Comparison of ENCODE assay signal across 1 cellular context in genomic region chr2:43218550-43219382, GRCh38.
TF ChIP-seq lines count a peak whose summit lies in the region.

No MANE protein-coding gene starts in this region.

TF ChIP-seq in HepG2, 621 proteins besides CTCF, POLR2A, EP300 and RAD21 (continued from another document and continues in another):
- TF ChIP-seq, protein P1, sequence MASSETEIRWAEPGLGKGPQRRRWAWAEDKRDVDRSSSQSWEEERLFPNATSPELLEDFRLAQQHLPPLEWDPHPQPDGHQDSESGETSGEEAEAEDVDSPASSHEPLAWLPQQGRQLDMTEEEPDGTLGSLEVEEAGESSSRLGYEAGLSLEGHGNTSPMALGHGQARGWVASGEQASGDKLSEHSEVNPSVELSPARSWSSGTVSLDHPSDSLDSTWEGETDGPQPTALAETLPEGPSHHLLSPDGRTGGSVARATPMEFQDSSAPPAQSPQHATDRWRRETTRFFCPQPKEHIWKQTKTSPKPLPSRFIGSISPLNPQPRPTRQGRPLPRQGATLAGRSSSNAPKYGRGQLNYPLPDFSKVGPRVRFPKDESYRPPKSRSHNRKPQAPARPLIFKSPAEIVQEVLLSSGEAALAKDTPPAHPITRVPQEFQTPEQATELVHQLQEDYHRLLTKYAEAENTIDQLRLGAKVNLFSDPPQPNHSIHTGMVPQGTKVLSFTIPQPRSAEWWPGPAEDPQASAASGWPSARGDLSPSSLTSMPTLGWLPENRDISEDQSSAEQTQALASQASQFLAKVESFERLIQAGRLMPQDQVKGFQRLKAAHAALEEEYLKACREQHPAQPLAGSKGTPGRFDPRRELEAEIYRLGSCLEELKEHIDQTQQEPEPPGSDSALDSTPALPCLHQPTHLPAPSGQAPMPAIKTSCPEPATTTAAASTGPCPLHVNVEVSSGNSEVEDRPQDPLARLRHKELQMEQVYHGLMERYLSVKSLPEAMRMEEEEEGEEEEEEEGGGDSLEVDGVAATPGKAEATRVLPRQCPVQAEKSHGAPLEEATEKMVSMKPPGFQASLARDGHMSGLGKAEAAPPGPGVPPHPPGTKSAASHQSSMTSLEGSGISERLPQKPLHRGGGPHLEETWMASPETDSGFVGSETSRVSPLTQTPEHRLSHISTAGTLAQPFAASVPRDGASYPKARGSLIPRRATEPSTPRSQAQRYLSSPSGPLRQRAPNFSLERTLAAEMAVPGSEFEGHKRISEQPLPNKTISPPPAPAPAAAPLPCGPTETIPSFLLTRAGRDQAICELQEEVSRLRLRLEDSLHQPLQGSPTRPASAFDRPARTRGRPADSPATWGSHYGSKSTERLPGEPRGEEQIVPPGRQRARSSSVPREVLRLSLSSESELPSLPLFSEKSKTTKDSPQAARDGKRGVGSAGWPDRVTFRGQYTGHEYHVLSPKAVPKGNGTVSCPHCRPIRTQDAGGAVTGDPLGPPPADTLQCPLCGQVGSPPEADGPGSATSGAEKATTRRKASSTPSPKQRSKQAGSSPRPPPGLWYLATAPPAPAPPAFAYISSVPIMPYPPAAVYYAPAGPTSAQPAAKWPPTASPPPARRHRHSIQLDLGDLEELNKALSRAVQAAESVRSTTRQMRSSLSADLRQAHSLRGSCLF (CRISPR knock-in tag; IDR thresholded peaks at IDR 0.05; ENCODE audit: borderline replicate concordance): no peak
- TF ChIP-seq MAZ (IDR thresholded peaks at IDR 0.05; ENCODE audit: borderline replicate concordance, low read depth, low read length) (no peak), MAZ (CRISPR knock-in tag; IDR thresholded peaks at IDR 0.05; ENCODE audit: low read depth) (no peak; the same call in 1 of the 2 replicates), ZNF260 (CRISPR knock-in tag; IDR thresholded peaks at IDR 0.05; ENCODE audit: borderline replicate concordance, low read depth) (no peak), PHF8 (CRISPR knock-in tag; IDR thresholded peaks at IDR 0.05) (0 out of 2 replicates have a peak, but pooled peaks have one; percentile 19), HDAC6 (IDR thresholded peaks at IDR 0.05; ENCODE audit: low read depth, low read length) (no peak), GTF2F1 (IDR thresholded peaks at IDR 0.05; ENCODE audit: low read length) (no peak), ISL2 (CRISPR knock-in tag; IDR thresholded peaks at IDR 0.05) (no peak), ZNF850 (CRISPR knock-in tag; conservative IDR thresholded peaks at IDR 0.05) (no peak), NFATC3 (CRISPR knock-in tag; IDR thresholded peaks at IDR 0.05) (no peak), MTA1 (CRISPR knock-in tag; IDR thresholded peaks at IDR 0.05; ENCODE audit: borderline replicate concordance) (no peak), ZNF572 (CRISPR knock-in tag; IDR thresholded peaks at IDR 0.05) (0 out of 2 replicates have a peak, but pooled peaks have one; percentile 20), FOXK2 (IDR thresholded peaks at IDR 0.05) (no peak), ZSCAN29 (CRISPR knock-in tag; conservative IDR thresholded peaks at IDR 0.05) (0 out of 2 replicates have a peak, but pooled peaks have one; percentile 6), CHD4 (IDR thresholded peaks at IDR 0.05; ENCODE audit: borderline replicate concordance, low read length) (no peak), HMGXB4 (CRISPR knock-in tag; IDR thresholded peaks at IDR 0.05; ENCODE audit: borderline replicate concordance in 1 of 2, low read depth in 1 of 2) (peak in 1 of 2 experiments; percentile 36; a peak in 1 of 4 replicates), GFI1 (CRISPR knock-in tag; IDR thresholded peaks at IDR 0.05; ENCODE audit: borderline replicate concordance) (no peak), ZNF138 (CRISPR knock-in tag; IDR thresholded peaks at IDR 0.05; ENCODE audit: low read depth) (no peak), ZSCAN30 (CRISPR knock-in tag; IDR thresholded peaks at IDR 0.05) (no peak), KMT2A (CRISPR knock-in tag; IDR thresholded peaks at IDR 0.05) (0 out of 2 replicates have a peak, but pooled peaks have one; percentile 9), ZNF782 (CRISPR knock-in tag; IDR thresholded peaks at IDR 0.05; ENCODE audit: borderline replicate concordance) (no peak), TARDBP (CRISPR knock-in tag; IDR thresholded peaks at IDR 0.05) (0 out of 2 replicates have a peak, but pooled peaks have one; percentile 44), DMAP1 (CRISPR knock-in tag; IDR thresholded peaks at IDR 0.05) (no peak), POLR2AphosphoS2 (IDR thresholded peaks at IDR 0.05; ENCODE audit: low read depth, low read length) (no peak), ZNF224 (CRISPR knock-in tag; IDR thresholded peaks at IDR 0.05) (0 out of 2 replicates have a peak, but pooled peaks have one; percentile 39), ZNF10 (CRISPR knock-in tag; IDR thresholded peaks at IDR 0.05; ENCODE audit: borderline replicate concordance, low read depth) (no peak), YY1 (IDR thresholded peaks at IDR 0.05; ENCODE audit: insufficient read depth, insufficient replicate concordance, low read depth, low read length) (peak; percentile 53), POGZ (CRISPR knock-in tag; IDR thresholded peaks at IDR 0.05) (no peak), HCFC1 (IDR thresholded peaks at IDR 0.05; ENCODE audit: low read depth, low read length) (no peak), PLRG1 (conservative IDR thresholded peaks at IDR 0.05) (no peak)
- TF ChIP-seq, protein P2, sequence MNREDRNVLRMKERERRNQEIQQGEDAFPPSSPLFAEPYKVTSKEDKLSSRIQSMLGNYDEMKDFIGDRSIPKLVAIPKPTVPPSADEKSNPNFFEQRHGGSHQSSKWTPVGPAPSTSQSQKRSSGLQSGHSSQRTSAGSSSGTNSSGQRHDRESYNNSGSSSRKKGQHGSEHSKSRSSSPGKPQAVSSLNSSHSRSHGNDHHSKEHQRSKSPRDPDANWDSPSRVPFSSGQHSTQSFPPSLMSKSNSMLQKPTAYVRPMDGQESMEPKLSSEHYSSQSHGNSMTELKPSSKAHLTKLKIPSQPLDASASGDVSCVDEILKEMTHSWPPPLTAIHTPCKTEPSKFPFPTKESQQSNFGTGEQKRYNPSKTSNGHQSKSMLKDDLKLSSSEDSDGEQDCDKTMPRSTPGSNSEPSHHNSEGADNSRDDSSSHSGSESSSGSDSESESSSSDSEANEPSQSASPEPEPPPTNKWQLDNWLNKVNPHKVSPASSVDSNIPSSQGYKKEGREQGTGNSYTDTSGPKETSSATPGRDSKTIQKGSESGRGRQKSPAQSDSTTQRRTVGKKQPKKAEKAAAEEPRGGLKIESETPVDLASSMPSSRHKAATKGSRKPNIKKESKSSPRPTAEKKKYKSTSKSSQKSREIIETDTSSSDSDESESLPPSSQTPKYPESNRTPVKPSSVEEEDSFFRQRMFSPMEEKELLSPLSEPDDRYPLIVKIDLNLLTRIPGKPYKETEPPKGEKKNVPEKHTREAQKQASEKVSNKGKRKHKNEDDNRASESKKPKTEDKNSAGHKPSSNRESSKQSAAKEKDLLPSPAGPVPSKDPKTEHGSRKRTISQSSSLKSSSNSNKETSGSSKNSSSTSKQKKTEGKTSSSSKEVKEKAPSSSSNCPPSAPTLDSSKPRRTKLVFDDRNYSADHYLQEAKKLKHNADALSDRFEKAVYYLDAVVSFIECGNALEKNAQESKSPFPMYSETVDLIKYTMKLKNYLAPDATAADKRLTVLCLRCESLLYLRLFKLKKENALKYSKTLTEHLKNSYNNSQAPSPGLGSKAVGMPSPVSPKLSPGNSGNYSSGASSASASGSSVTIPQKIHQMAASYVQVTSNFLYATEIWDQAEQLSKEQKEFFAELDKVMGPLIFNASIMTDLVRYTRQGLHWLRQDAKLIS (CRISPR knock-in tag; IDR thresholded peaks at IDR 0.05): no peak
- TF ChIP-seq, protein P3, sequence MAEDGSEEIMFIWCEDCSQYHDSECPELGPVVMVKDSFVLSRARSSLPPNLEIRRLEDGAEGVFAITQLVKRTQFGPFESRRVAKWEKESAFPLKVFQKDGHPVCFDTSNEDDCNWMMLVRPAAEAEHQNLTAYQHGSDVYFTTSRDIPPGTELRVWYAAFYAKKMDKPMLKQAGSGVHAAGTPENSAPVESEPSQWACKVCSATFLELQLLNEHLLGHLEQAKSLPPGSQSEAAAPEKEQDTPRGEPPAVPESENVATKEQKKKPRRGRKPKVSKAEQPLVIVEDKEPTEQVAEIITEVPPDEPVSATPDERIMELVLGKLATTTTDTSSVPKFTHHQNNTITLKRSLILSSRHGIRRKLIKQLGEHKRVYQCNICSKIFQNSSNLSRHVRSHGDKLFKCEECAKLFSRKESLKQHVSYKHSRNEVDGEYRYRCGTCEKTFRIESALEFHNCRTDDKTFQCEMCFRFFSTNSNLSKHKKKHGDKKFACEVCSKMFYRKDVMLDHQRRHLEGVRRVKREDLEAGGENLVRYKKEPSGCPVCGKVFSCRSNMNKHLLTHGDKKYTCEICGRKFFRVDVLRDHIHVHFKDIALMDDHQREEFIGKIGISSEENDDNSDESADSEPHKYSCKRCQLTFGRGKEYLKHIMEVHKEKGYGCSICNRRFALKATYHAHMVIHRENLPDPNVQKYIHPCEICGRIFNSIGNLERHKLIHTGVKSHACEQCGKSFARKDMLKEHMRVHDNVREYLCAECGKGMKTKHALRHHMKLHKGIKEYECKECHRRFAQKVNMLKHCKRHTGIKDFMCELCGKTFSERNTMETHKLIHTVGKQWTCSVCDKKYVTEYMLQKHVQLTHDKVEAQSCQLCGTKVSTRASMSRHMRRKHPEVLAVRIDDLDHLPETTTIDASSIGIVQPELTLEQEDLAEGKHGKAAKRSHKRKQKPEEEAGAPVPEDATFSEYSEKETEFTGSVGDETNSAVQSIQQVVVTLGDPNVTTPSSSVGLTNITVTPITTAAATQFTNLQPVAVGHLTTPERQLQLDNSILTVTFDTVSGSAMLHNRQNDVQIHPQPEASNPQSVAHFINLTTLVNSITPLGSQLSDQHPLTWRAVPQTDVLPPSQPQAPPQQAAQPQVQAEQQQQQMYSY (CRISPR knock-in tag; IDR thresholded peaks at IDR 0.05): peak; percentile 49; the same call in 1 of the 2 replicates
- TF ChIP-seq, protein P4, sequence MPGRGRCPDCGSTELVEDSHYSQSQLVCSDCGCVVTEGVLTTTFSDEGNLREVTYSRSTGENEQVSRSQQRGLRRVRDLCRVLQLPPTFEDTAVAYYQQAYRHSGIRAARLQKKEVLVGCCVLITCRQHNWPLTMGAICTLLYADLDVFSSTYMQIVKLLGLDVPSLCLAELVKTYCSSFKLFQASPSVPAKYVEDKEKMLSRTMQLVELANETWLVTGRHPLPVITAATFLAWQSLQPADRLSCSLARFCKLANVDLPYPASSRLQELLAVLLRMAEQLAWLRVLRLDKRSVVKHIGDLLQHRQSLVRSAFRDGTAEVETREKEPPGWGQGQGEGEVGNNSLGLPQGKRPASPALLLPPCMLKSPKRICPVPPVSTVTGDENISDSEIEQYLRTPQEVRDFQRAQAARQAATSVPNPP (CRISPR knock-in tag; IDR thresholded peaks at IDR 0.05): no peak
- TF ChIP-seq, protein P5, sequence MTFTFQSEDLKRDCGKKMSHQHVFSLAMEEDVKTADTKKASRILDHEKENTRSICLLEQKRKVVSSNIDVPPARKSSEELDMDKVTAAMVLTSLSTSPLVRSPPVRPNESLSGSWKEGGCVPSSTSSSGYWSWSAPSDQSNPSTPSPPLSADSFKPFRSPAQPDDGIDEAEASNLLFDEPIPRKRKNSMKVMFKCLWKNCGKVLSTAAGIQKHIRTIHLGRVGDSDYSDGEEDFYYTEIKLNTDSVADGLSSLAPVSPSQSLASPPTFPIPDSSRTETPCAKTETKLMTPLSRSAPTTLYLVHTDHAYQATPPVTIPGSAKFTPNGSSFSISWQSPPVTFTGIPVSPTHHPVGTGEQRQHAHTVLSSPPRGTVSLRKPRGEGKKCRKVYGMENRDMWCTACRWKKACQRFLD (CRISPR knock-in tag; IDR thresholded peaks at IDR 0.05; ENCODE audit: borderline replicate concordance): no peak; the same call in 1 of the 2 replicates
- TF ChIP-seq, protein P6, sequence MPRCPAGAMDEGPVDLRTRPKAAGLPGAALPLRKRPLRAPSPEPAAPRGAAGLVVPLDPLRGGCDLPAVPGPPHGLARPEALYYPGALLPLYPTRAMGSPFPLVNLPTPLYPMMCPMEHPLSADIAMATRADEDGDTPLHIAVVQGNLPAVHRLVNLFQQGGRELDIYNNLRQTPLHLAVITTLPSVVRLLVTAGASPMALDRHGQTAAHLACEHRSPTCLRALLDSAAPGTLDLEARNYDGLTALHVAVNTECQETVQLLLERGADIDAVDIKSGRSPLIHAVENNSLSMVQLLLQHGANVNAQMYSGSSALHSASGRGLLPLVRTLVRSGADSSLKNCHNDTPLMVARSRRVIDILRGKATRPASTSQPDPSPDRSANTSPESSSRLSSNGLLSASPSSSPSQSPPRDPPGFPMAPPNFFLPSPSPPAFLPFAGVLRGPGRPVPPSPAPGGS (CRISPR knock-in tag; IDR thresholded peaks at IDR 0.05): no peak
- TF ChIP-seq, protein P7, sequence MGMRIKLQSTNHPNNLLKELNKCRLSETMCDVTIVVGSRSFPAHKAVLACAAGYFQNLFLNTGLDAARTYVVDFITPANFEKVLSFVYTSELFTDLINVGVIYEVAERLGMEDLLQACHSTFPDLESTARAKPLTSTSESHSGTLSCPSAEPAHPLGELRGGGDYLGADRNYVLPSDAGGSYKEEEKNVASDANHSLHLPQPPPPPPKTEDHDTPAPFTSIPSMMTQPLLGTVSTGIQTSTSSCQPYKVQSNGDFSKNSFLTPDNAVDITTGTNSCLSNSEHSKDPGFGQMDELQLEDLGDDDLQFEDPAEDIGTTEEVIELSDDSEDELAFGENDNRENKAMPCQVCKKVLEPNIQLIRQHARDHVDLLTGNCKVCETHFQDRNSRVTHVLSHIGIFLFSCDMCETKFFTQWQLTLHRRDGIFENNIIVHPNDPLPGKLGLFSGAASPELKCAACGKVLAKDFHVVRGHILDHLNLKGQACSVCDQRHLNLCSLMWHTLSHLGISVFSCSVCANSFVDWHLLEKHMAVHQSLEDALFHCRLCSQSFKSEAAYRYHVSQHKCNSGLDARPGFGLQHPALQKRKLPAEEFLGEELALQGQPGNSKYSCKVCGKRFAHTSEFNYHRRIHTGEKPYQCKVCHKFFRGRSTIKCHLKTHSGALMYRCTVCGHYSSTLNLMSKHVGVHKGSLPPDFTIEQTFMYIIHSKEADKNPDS (CRISPR knock-in tag; IDR thresholded peaks at IDR 0.05): peak; percentile 90; the same call in 1 of the 2 replicates
- TF ChIP-seq, protein P8, sequence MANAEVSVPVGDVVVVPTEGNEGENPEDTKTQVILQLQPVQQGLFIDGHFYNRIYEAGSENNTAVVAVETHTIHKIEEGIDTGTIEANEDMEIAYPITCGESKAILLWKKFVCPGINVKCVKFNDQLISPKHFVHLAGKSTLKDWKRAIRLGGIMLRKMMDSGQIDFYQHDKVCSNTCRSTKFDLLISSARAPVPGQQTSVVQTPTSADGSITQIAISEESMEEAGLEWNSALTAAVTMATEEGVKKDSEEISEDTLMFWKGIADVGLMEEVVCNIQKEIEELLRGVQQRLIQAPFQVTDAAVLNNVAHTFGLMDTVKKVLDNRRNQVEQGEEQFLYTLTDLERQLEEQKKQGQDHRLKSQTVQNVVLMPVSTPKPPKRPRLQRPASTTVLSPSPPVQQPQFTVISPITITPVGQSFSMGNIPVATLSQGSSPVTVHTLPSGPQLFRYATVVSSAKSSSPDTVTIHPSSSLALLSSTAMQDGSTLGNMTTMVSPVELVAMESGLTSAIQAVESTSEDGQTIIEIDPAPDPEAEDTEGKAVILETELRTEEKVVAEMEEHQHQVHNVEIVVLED (CRISPR knock-in tag; IDR thresholded peaks at IDR 0.05; ENCODE audit: borderline replicate concordance): no peak
